In genomic region chr10:83607959-83608745, GRCh38 we compare ENCODE assay signal across 1 cellular context.
TF ChIP-seq lines count a peak whose summit lies in the region.

No MANE protein-coding gene starts in this region.

TF ChIP-seq in IMR-90, 13 proteins besides CTCF, POLR2A, EP300 and RAD21 (continued from another document):
- TF ChIP-seq NFE2L2 (IDR thresholded peaks at IDR 0.05; ENCODE audit: low read depth, low read length) (no peak), MXI1 (IDR thresholded peaks at IDR 0.05; ENCODE audit: borderline replicate concordance, low read depth, low read length) (no peak), SMC3 (IDR thresholded peaks at IDR 0.05; ENCODE audit: low read depth, low read length) (no peak), CHD1 (IDR thresholded peaks at IDR 0.05; ENCODE audit: low read depth, low read length) (no peak), FOS (IDR thresholded peaks at IDR 0.05; ENCODE audit: low read depth, low read length) (no peak), MAFK (IDR thresholded peaks at IDR 0.05; ENCODE audit: low read depth, low read length) (no peak), RFX5 (IDR thresholded peaks at IDR 0.05; ENCODE audit: low read depth, low read length) (no peak)
